ENCODE assay signal across 13 cellular contexts in genomic region chr13:46663216-46663615, GRCh38.
DNase-seq lines count a peak whose midpoint lies in the region; ATAC-seq, FAIRE-seq and TF ChIP-seq lines count a peak whose summit lies in the region.
"Had no signal": no experiment of that assay in that cellular context is flagged by ENCODE, and none has a peak within 500 bp of the region (broad histone marks: within the 10 kb centered on the region; RNA-seq: fewer than 3 reads in every experiment).

No MANE protein-coding gene starts in this region.

- peak overlapping the region; percentile 60 to 89 (median 65) for H3K27ac Mint-ChIP-seq in nephron

- no peak overlapping the region for H3K18ac ChIP-seq in IMR-90 (ENCODE audit: low read depth, low read length)

- H2AK5ac ChIP-seq in IMR-90 (ENCODE audit: low read depth, low read length), result no peak overlapping the region; the same call in 1 of the 2 replicates

- no peak overlapping the region for H2BK15ac ChIP-seq in IMR-90 (ENCODE audit: low read depth, low read length)

- H3K56ac ChIP-seq in IMR-90 (ENCODE audit: extremely low read depth, insufficient read depth, low read length), result no peak overlapping the region

- no peak overlapping the region for H4K91ac ChIP-seq in IMR-90 (ENCODE audit: insufficient read depth, low read depth, low read length)

- no peak overlapping the region for H2AFZ ChIP-seq in IMR-90 (replicated peaks; ENCODE audit: low read length, poor library complexity)
- no peak overlapping the region for H2AFZ ChIP-seq in endothelial cell of umbilical vein (ENCODE audit: low read depth, low read length)

- H3K14ac ChIP-seq in IMR-90 (replicated peaks; ENCODE audit: low read depth, low read length), result no peak overlapping the region

- TF ChIP-seq POLR2A in IMR-90 (IDR thresholded peaks at IDR 0.05; ENCODE audit: low read depth, low read length) (no peak), endothelial cell of umbilical vein (IDR thresholded peaks at IDR 0.05; ENCODE audit: low read depth, low read length) (no peak), suprapubic skin (IDR thresholded peaks at IDR 0.05) (no peak)

- H3K4me1 Mint-ChIP-seq in nephron, result peaks cover 72% of the 10 kb centered on the region

- 0 out of 2 replicates have a peak overlapping the region, but pooled peaks have one; percentile 14 for H3K4me2 ChIP-seq in DOHH2 (ENCODE audit: low read length)
- peak overlapping the region; percentile 1; the same call in 1 of the 2 replicates for H3K4me2 ChIP-seq in IMR-90 (ENCODE audit: low read depth, low read length)
- peak overlapping the region; percentile 35 for H3K4me2 ChIP-seq in endothelial cell of umbilical vein (ENCODE audit: insufficient read depth, low read length)

- H3K4ac ChIP-seq in IMR-90 (ENCODE audit: low read depth, low read length), result no peak overlapping the region

- CTCF ChIA-PET in IMR-90 (lab: Yijun Ruan, JAX) (interaction anchor here (0.9 to 1.2 kb wide), 2 partner anchors 19 to 103 kb away, joined by 3 read pairs; no protein-coding TSS in a partner anchor), endothelial cell of umbilical vein (lab: Charles Lee) (interaction anchor here (1.1 to 1.9 kb wide), 5 partner anchors 9 to 112 kb away, joined by 3 to 6 read pairs (median 3); no protein-coding TSS in a partner anchor)

- H3K27me3 ChIP-seq in DOHH2 (ENCODE audit: control insufficient read depth, low read length) (no peaks in the 10 kb centered on the region), IMR-90 (ENCODE audit: control insufficient read depth, insufficient read depth, low read length) (no peaks in the 10 kb centered on the region), endothelial cell of umbilical vein (ENCODE audit: control insufficient read depth in 2 of 2, insufficient read depth in 2 of 2, low read length in 2 of 2) (no peaks in the 10 kb centered on the region), suprapubic skin (no peaks in the 10 kb centered on the region)
- H3K27me3 ChIP-seq: brain microvascular endothelial cell, testis had no signal

- H4K8ac ChIP-seq in IMR-90 (ENCODE audit: low read depth in 2 of 2, low read length in 2 of 2), result no peak overlapping the region

- H3K4me1 ChIP-seq in DOHH2 (ENCODE audit: control insufficient read depth, low read length), result peaks cover 46% of the 10 kb centered on the region
- peaks cover 7% of the 10 kb centered on the region for H3K4me1 ChIP-seq in IMR-90 (ENCODE audit: control insufficient read depth, insufficient read depth, low read length)
- H3K4me1 ChIP-seq in endothelial cell of umbilical vein (ENCODE audit: control insufficient read depth, extremely low read depth, insufficient read depth, low read length), result peaks cover 40% of the 10 kb centered on the region
- H3K4me1 ChIP-seq in suprapubic skin, result peaks cover 30% of the 10 kb centered on the region

- no peak for TF ChIP-seq CTCF in DOHH2 (IDR thresholded peaks at IDR 0.05; ENCODE audit: low read depth, low read length, poor library complexity, severe bottlenecking)
- no peak for TF ChIP-seq CTCF in IMR-90 (conservative IDR thresholded peaks at IDR 0.05; ENCODE audit: low read depth, low read length)
- no peak for TF ChIP-seq CTCF in endothelial cell of umbilical vein (IDR thresholded peaks at IDR 0.05; ENCODE audit: extremely low read depth in 1 of 2, insufficient read depth in 1 of 2, low read depth in 1 of 2, low read length in 2 of 2)
- TF ChIP-seq CTCF in nephron (IDR thresholded peaks at IDR 0.05; ENCODE audit: unreplicated experiment in 3 of 3), result no peak
- TF ChIP-seq CTCF in suprapubic skin (IDR thresholded peaks at IDR 0.05), result no peak

- H4K20me1 ChIP-seq in DOHH2 (ENCODE audit: control insufficient read depth, insufficient read depth, low read depth, low read length), result no peaks in the 10 kb centered on the region
- H4K20me1 ChIP-seq in IMR-90 (ENCODE audit: insufficient read depth, low read length), result no peaks in the 10 kb centered on the region
- no peaks in the 10 kb centered on the region for H4K20me1 ChIP-seq in endothelial cell of umbilical vein (replicated peaks; ENCODE audit: control insufficient read depth, extremely low read depth, insufficient read depth, low read length)

- 80% methylated on average over 1 of the region's 1 CpG; no CpG with 5 or more reads in 1 of the 2 experiments for WGBS in IMR-90 (ENCODE audit: extremely low coverage in 2 of 2, insufficient read length in 1 of 2), 2 experiments
- WGBS in suprapubic skin, result 17% methylated on average over 1 of the region's 1 CpG

- H2BK20ac ChIP-seq in IMR-90 (ENCODE audit: low read depth, low read length), result no peak overlapping the region

- H3K79me2 ChIP-seq in DOHH2 (ENCODE audit: control insufficient read depth, low read length) (peaks cover 36% of the 10 kb centered on the region), endothelial cell of umbilical vein (ENCODE audit: control insufficient read depth, insufficient read depth, low read length) (peaks cover 17% of the 10 kb centered on the region)

- intact Hi-C loops in IMR-90 (cut with micrococcal nuclease) (no loop called here), endothelial cell of umbilical vein (cut with micrococcal nuclease) (loop anchor here (1.0 to 2.0 kb wide), 3 partner anchors 8 to 110 kb away; partner anchors contain the start of gene LRCH1)

- H4K5ac ChIP-seq in IMR-90 (ENCODE audit: low read depth, low read length), result no peak overlapping the region

- H3K9ac ChIP-seq in IMR-90 (ENCODE audit: low read depth, low read length), result no peak overlapping the region
- peak overlapping the region; percentile 49 for H3K9ac ChIP-seq in endothelial cell of umbilical vein (replicated peaks; ENCODE audit: extremely low read depth, insufficient read depth, low read length)

- POLR2A ChIA-PET in IMR-90 (lab: Charles Lee; ENCODE audit: unreplicated experiment) (no interaction called here), endothelial cell of umbilical vein (lab: Charles Lee) (no interaction called here)

- BruUV-seq in IMR-90 (replicated peaks; lab: Mats Ljungman, UMichigan) (no TSS peak), endothelial cell of umbilical vein (replicated peaks; lab: Mats Ljungman, UMichigan) (TSS peak; percentile 85)

- peak overlapping the region in 1 of 3 experiments; percentile 9 for H3K4me3 Mint-ChIP-seq in nephron

- no peak for TF ChIP-seq RAD21 in IMR-90 (IDR thresholded peaks at IDR 0.05; ENCODE audit: low read length)

- H3K36me3 Mint-ChIP-seq in nephron (ENCODE audit: low read depth), result peaks cover 12% of the 10 kb centered on the region

- ATAC-seq in IMR-90 (ENCODE audit: low read depth), result no peak
- no peak for ATAC-seq in HG02763 (IDR thresholded peaks at IDR 0.05; ENCODE audit: unreplicated experiment)

- in situ Hi-C loops in IMR-90 (cut with MboI; ENCODE audit: low sequenced_read_pairs), result no loop called here

- H3K27me3 Mint-ChIP-seq in nephron (ENCODE audit: low read depth), result no peaks in the 10 kb centered on the region

- H2AK9ac ChIP-seq in IMR-90 (replicated peaks; ENCODE audit: low read depth, low read length, poor library complexity), result no peak overlapping the region

- dilution Hi-C loops in IMR-90 (cut with HindIII; ENCODE audit: low sequenced_read_pairs, unreplicated experiment), result no loop called here
- dilution Hi-C loops in endothelial cell of umbilical vein (cut with MboI; ENCODE audit: extremely low pct_ligation_motif_present, low sequenced_read_pairs), result no loop called here

- no peak overlapping the region for H2BK120ac ChIP-seq in IMR-90 (ENCODE audit: low read depth, low read length)

- no peaks in the 10 kb centered on the region for H3K9me2 ChIP-seq in DOHH2 (replicated peaks; ENCODE audit: control insufficient read depth, low read length)

- H3K9me1 ChIP-seq in IMR-90 (ENCODE audit: insufficient read depth, low read length) (peaks cover 18% of the 10 kb centered on the region), endothelial cell of umbilical vein (replicated peaks; ENCODE audit: control insufficient read depth, extremely low read depth, insufficient read depth, low read length) (no peaks in the 10 kb centered on the region)

- DNase-seq in IMR-90, result no peak
- DNase-seq in endothelial cell of umbilical vein (ENCODE audit: low read depth, low spot score), result no peak
- no peak for DNase-seq in suprapubic skin (ENCODE audit: low spot score in 2 of 2)
- DNase-seq in SK-N-DZ (ENCODE audit: low spot score), result no peak
- no peak for DNase-seq in KG1 (lab: John Stamatoyannopoulos, UW)
- DNase-seq: activated CD4-positive, alpha-beta T cell treated with anti-CD3 and anti-CD28 coated beads for 48 hours; brain microvascular endothelial cell; MV-4-11; testis had no signal

- no peak overlapping the region for H3K27ac ChIP-seq in DOHH2 (ENCODE audit: low read depth, low read length)
- no peak overlapping the region for H3K27ac ChIP-seq in IMR-90 (ENCODE audit: insufficient read depth, low read length)
- H3K27ac ChIP-seq in endothelial cell of umbilical vein (ENCODE audit: insufficient read depth, low read depth, low read length), result peak overlapping the region; percentile 69
- H3K27ac ChIP-seq in suprapubic skin, result no peak overlapping the region
- H3K27ac ChIP-seq: brain microvascular endothelial cell, HL-60 had no signal

- no peak overlapping the region for H2BK5ac ChIP-seq in IMR-90 (ENCODE audit: low read depth, low read length, poor library complexity, severe bottlenecking)

- peak; percentile 67 for FAIRE-seq in endothelial cell of umbilical vein (lab: Jason Lieb, UNC)

- H3K36me3 ChIP-seq in DOHH2 (ENCODE audit: control insufficient read depth, low read length) (no peaks in the 10 kb centered on the region; the same call in 1 of the 2 replicates), IMR-90 (ENCODE audit: control insufficient read depth, insufficient read depth, low read length) (no peaks in the 10 kb centered on the region), endothelial cell of umbilical vein (ENCODE audit: control insufficient read depth in 2 of 2, extremely low read depth in 1 of 2, insufficient read depth in 2 of 2, low read length in 2 of 2) (no peaks in the 10 kb centered on the region), suprapubic skin (no peaks in the 10 kb centered on the region)
- H3K36me3 ChIP-seq: brain microvascular endothelial cell had no signal

- no peak for TF ChIP-seq EP300 in suprapubic skin (IDR thresholded peaks at IDR 0.05)

- H3F3A ChIP-seq in DOHH2 (ENCODE audit: control insufficient read depth, insufficient read depth), result no peaks in the 10 kb centered on the region

- no peak overlapping the region for H3K4me3 ChIP-seq in DOHH2 (ENCODE audit: low read length)
- H3K4me3 ChIP-seq in IMR-90 (ENCODE audit: insufficient read depth, low read depth, low read length), result no peak overlapping the region
- H3K4me3 ChIP-seq in endothelial cell of umbilical vein (replicated peaks in 1 of 3; ENCODE audit: insufficient read depth in 1 of 3, low read depth in 1 of 3, low read length in 3 of 3), result no peak overlapping the region
- H3K4me3 ChIP-seq in suprapubic skin, result no peak overlapping the region
- H3K4me3 ChIP-seq: testis had no signal

- H3K23ac ChIP-seq in IMR-90 (ENCODE audit: low read depth, low read length), result no peak overlapping the region

- H3K79me1 ChIP-seq in IMR-90 (ENCODE audit: low read depth in 1 of 2, low read length in 2 of 2), result peaks cover 19 to 52% of the 10 kb centered on the region in 2 experiments

- no peaks in the 10 kb centered on the region for H3K9me3 ChIP-seq in DOHH2 (ENCODE audit: control insufficient read depth, insufficient read depth, low read length)
- H3K9me3 ChIP-seq in IMR-90 (ENCODE audit: control insufficient read depth, insufficient read depth, low read length), result no peaks in the 10 kb centered on the region
- no peaks in the 10 kb centered on the region for H3K9me3 ChIP-seq in endothelial cell of umbilical vein (replicated peaks; ENCODE audit: control insufficient read depth, insufficient read depth, low read length)
- H3K9me3 ChIP-seq in suprapubic skin, result no peaks in the 10 kb centered on the region
- H3K9me3 ChIP-seq: testis had no signal

- no peaks in the 10 kb centered on the region for H3K9me3 Mint-ChIP-seq in nephron
